ENCODE assay signal across 20 cellular contexts in the genomic region with DNA sequence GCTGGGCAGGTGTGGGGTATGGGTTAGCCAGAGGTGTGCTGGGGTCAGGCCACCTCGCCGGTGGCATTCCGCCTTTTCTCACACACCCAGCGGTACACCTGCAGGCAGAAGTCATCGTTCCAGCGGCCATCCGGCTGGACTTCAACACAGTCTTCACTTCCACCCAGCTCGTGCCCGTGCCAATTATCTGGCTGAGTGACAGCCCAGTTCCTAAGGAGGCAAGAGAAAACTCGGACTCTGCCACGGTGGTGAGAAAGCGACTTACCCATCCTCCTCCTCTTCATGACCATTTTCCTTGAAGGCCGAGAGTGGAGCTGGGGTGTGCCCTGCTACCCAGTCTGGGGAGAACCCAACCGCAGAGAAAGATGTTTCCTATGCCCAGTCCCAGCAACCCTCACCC. TPM values are rescaled to one million over a fixed set of nuclear protein-coding genes. Genes with fewer than 3 reads are reported as not detected.
DNase-seq lines count a peak whose midpoint lies in the region; ATAC-seq and TF ChIP-seq lines count a peak whose summit lies in the region.
"Had no signal": no experiment of that assay in that cellular context is flagged by ENCODE, and none has a peak within 500 bp of the region (broad histone marks: within the 10 kb centered on the region; RNA-seq: fewer than 3 reads in every experiment).

No MANE protein-coding gene starts in this region.

- H3K4me3 Mint-ChIP-seq in WTC11 = peak overlapping the region; percentile 35; the same call in 1 of the 2 replicates
- H3K4me3 Mint-ChIP-seq: CD4-positive, alpha-beta memory T cell; HFFc6 had no signal

- no peaks in the 10 kb centered on the region; the same call in 1 of the 2 replicates for H3K4me1 Mint-ChIP-seq in WTC11
- H3K4me1 Mint-ChIP-seq: CD4-positive, alpha-beta memory T cell had no signal

- H3K79me2 ChIP-seq in osteoblast (ENCODE audit: insufficient read depth, low read length) = no peaks in the 10 kb centered on the region

- no peak overlapping the region for H3K4me2 ChIP-seq in osteoblast (ENCODE audit: insufficient read depth, low read length)
- H3K4me2 ChIP-seq: A549 had no signal

- H3K27me3 ChIP-seq in osteoblast (ENCODE audit: insufficient read depth, low read length) = peaks cover 22% of the 10 kb centered on the region

- POLR2A ChIA-PET in WTC11 (lab: Charles Lee) = interaction anchor here (0.8 kb wide), 1 partner anchor 31 kb away, joined by 3 read pairs; no protein-coding TSS in a partner anchor

- no peaks in the 10 kb centered on the region for H3K4me1 ChIP-seq in osteoblast (ENCODE audit: insufficient read depth, low read length)

- H2AFZ ChIP-seq in osteoblast (ENCODE audit: low read length) = no peak overlapping the region
- H2AFZ ChIP-seq: GM23248 had no signal

- no peaks in the 10 kb centered on the region for H3K9me3 ChIP-seq in osteoblast (ENCODE audit: low read depth, low read length)
- H3K9me3 ChIP-seq: A549 had no signal

- peaks cover 28% of the 10 kb centered on the region for H3K27me3 Mint-ChIP-seq in WTC11 (ENCODE audit: low read depth)

- H4K20me1 ChIP-seq in osteoblast (ENCODE audit: insufficient read depth, low read length) = no peaks in the 10 kb centered on the region

- H3K9me3 Mint-ChIP-seq in WTC11 = peaks cover 8% of the 10 kb centered on the region; the same call in 1 of the 2 replicates
- H3K9me3 Mint-ChIP-seq: CD4-positive, alpha-beta memory T cell; HFFc6 had no signal

- no peak for ATAC-seq in WTC11
- ATAC-seq in left lobe of liver = peak; percentile 20
- no peak for ATAC-seq in GM18861 (IDR thresholded peaks at IDR 0.05; ENCODE audit: unreplicated experiment)

- no peak overlapping the region for H3K27ac ChIP-seq in osteoblast (ENCODE audit: low read depth, low read length)
- H3K27ac ChIP-seq: 22Rv1, A549, C4-2B, GM23248 had no signal

- H3K36me3 ChIP-seq in osteoblast (ENCODE audit: insufficient read depth, low read length) = no peaks in the 10 kb centered on the region

- H3K4me3 ChIP-seq in osteoblast (ENCODE audit: insufficient read depth, low read length) = no peak overlapping the region
- H3K4me3 ChIP-seq: A549, GM23248 had no signal

- DNase-seq in activated effector memory CD4-positive, alpha-beta T cell treated with anti-CD3 and anti-CD28 coated beads, Interleukin-2, amount 50 U/mL, for 16 hours = peak; percentile 50
- DNase-seq in activated effector memory CD4-positive, alpha-beta T cell treated with Interleukin-2 at 50 U/mL for 16 hours = no peak
- DNase-seq in WTC11 (ENCODE audit: low spot score) (no peak), left lobe of liver (ENCODE audit: low spot score) (no peak), osteoblast (ENCODE audit: insufficient read length, low spot score, missing footprints) (peak; percentile 56), NCI-H526 (lab: John Stamatoyannopoulos, UW) (no peak), SKM-1 (lab: John Stamatoyannopoulos, UW; ENCODE audit: unreplicated experiment) (no peak)
- DNase-seq: AML-193; CD4-positive, alpha-beta memory T cell; DMS153; DMS79; GDM1; GM23248; HCEC 1CT; HFFc6 had no signal

- TF ChIP-seq CTCF in WTC11 (IDR thresholded peaks at IDR 0.05) (no peak), osteoblast (IDR thresholded peaks at IDR 0.05; ENCODE audit: extremely low read depth, low read depth, low read length) (no peak)

- CTCF ChIA-PET in WTC11 (lab: Charles Lee) = interaction anchor here (1.5 to 2.2 kb wide), 3 partner anchors 49 to 76 kb away, joined by 6 to 9 read pairs (median 7); no protein-coding TSS in a partner anchor

- H3K27ac Mint-ChIP-seq in WTC11 = no peak overlapping the region
- H3K27ac Mint-ChIP-seq: HFFc6 had no signal

- H3K36me3 Mint-ChIP-seq in WTC11 = no peaks in the 10 kb centered on the region
- H3K36me3 Mint-ChIP-seq: CD4-positive, alpha-beta memory T cell had no signal

TF ChIP-seq in WTC11, 78 proteins besides CTCF, POLR2A, EP300 and RAD21:
- TF ChIP-seq FOXK1 (CRISPR knock-in tag; IDR thresholded peaks at IDR 0.05) = no peak
- TF ChIP-seq, protein P1, sequence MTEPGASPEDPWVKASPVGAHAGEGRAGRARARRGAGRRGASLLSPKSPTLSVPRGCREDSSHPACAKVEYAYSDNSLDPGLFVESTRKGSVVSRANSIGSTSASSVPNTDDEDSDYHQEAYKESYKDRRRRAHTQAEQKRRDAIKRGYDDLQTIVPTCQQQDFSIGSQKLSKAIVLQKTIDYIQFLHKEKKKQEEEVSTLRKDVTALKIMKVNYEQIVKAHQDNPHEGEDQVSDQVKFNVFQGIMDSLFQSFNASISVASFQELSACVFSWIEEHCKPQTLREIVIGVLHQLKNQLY (CRISPR knock-in tag; IDR thresholded peaks at IDR 0.05) = no peak
- no peak for TF ChIP-seq GTF2I (CRISPR knock-in tag; conservative IDR thresholded peaks at IDR 0.05)
- TF ChIP-seq USF1 (CRISPR knock-in tag; IDR thresholded peaks at IDR 0.05) = no peak
- no peak for TF ChIP-seq MXD4 (CRISPR knock-in tag; IDR thresholded peaks at IDR 0.05; ENCODE audit: borderline replicate concordance)
- no peak for TF ChIP-seq CREM (CRISPR knock-in tag; IDR thresholded peaks at IDR 0.05)
- TF ChIP-seq HMGXB4 (CRISPR knock-in tag; IDR thresholded peaks at IDR 0.05) = no peak
TF ChIP-seq in WTC11: peak in this region for 0.

RNA-seq across cellular contexts. Expression of gene ASGR2, which starts 13.1 kb away (rescaled TPM):
- total RNA-seq in WTC11 (2021) (0.13 to 0.30 TPM (median 0.14 TPM) in 3 replicates), left lobe of liver (442 TPM), osteoblast (under 0.01 TPM in 1 of 2 replicates, not detected in the other)
- total RNA-seq: CD4-positive, alpha-beta memory T cell; Daoy; GM23248; HFFc6 had no signal

RNA-seq across cellular contexts. Expression of gene CLEC10A, which starts 21.5 kb away (rescaled TPM):
- total RNA-seq in WTC11 (2021) = 0.18 TPM in 1 of 3 replicates, not detected in the others
- 1.1 TPM for total RNA-seq in left lobe of liver
- total RNA-seq in osteoblast = not detected in 2 replicates
- total RNA-seq: Daoy, GM23248, HFFc6 had no signal

RNA-seq across cellular contexts. Expression of gene SLC16A11, which starts 57.6 kb away (rescaled TPM):
- total RNA-seq in WTC11 (2021) (0.48 to 0.62 TPM (median 0.53 TPM) in 3 replicates), left lobe of liver (2.5 TPM), osteoblast (0.29 and 0.36 TPM in 2 replicates)
- total RNA-seq: Daoy, GM23248, HFFc6 had no signal

Comparison
In these comparisons a context has a peak if more than half of its experiments do, and no peak if none do; other contexts are left out.
1. DNase-seq: peak in activated effector memory CD4-positive, alpha-beta T cell treated with anti-CD3 and anti-CD28 coated beads, Interleukin-2, amount 50 U/mL, for 16 hours (single experiment) and osteoblast (single experiment); none in activated effector memory CD4-positive, alpha-beta T cell treated with Interleukin-2 at 50 U/mL for 16 hours (single experiment), WTC11 (single experiment), left lobe of liver (single experiment), NCI-H526 (0 of 2) and SKM-1 (single experiment).
2. RNA of gene ASGR2, which starts 13.1 kb away (total RNA-seq): 442 TPM in left lobe of liver (single experiment); 0.13 to 0.30 TPM in WTC11 and under 0.01 TPM in osteoblast; every median in the first group is over 100 times any median in the second.